ENCODE assay signal across 23 cellular contexts in the genomic region with DNA sequence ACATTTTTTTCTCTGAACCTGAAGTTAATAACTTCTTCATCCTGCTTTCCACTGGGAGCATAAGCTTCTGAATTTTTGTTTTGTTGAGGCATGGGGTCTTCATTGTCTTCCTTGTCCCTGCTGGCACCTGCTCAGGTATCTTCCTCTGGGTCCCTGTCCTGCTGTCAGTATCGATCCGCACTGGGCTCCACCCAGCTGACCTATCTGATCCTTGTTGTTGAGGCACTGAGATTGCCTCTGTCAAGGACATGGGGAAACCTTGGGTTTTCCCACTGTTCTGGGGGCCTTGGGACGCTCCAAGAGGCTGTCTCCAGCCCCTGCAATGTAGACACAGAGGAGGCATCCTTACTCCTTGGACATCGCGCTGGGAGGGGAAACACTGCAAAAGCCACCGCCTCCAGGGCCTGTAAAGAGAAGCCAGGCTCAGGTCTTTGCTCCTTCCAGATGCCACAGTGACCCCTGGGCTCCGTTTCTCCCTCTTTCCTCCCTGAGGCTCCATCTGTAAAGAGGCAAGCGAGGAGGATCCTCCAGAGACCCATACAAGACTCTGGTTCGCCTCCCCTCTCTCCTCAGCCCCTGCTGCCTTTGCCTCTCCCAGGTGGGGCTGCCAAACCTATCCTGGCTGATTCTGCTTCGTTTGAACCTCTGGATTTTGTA. TPM values are rescaled to one million over a fixed set of nuclear protein-coding genes. Genes with fewer than 3 reads are reported as not detected.
DNase-seq lines count a peak whose midpoint lies in the region; ATAC-seq, FAIRE-seq and TF ChIP-seq lines count a peak whose summit lies in the region.
"Had no signal": no experiment of that assay in that cellular context is flagged by ENCODE, and none has a peak within 500 bp of the region (broad histone marks: within the 10 kb centered on the region; RNA-seq: fewer than 3 reads in every experiment).

No MANE protein-coding gene starts in this region.

- H4K20me1 ChIP-seq in mammary epithelial cell (ENCODE audit: insufficient read depth, low read length) (no peaks in the 10 kb centered on the region), hepatocyte (ENCODE audit: insufficient read depth, poor library complexity, severe bottlenecking) (no peaks in the 10 kb centered on the region)
- H4K20me1 ChIP-seq: BLaER1 had no signal

- no peaks in the 10 kb centered on the region for H3K36me3 ChIP-seq in mammary epithelial cell (ENCODE audit: insufficient read depth, low read length)
- H3K36me3 ChIP-seq in breast epithelium = no peaks in the 10 kb centered on the region
- no peaks in the 10 kb centered on the region for H3K36me3 ChIP-seq in hepatocyte (replicated peaks; ENCODE audit: insufficient read depth, low read depth)
- H3K36me3 ChIP-seq: BLaER1 had no signal

- dilution Hi-C loops in mammary epithelial cell (cut with HindIII; ENCODE audit: low sequenced_read_pairs) = no loop called here

- H3K79me2 ChIP-seq in mammary epithelial cell (ENCODE audit: insufficient read depth, low read length) = no peaks in the 10 kb centered on the region
- no peaks in the 10 kb centered on the region for H3K79me2 ChIP-seq in hepatocyte

- no peaks in the 10 kb centered on the region for H3K9me3 ChIP-seq in mammary epithelial cell (replicated peaks; ENCODE audit: insufficient read depth, low read length)
- H3K9me3 ChIP-seq in breast epithelium = no peaks in the 10 kb centered on the region
- H3K9me3 ChIP-seq in hepatocyte (ENCODE audit: low read depth) = no peaks in the 10 kb centered on the region
- H3K9me3 ChIP-seq: BLaER1 had no signal

- TF ChIP-seq POLR2A in breast epithelium (IDR thresholded peaks at IDR 0.05) (no peak), GM12892 (IDR thresholded peaks at IDR 0.05; ENCODE audit: low read depth, low read length) (no peak)

- no peak overlapping the region for H3K9ac ChIP-seq in mammary epithelial cell (ENCODE audit: insufficient read depth, low read length)
- H3K9ac ChIP-seq: BLaER1 had no signal

- no peak overlapping the region for H3K4me2 ChIP-seq in mammary epithelial cell (ENCODE audit: insufficient read depth, low read depth, low read length)
- H3K4me2 ChIP-seq in hepatocyte = no peak overlapping the region
- H3K4me2 ChIP-seq: BLaER1 had no signal

- H3K4me3 ChIP-seq in mammary epithelial cell (replicated peaks in 1 of 3; ENCODE audit: insufficient read depth in 1 of 3, low read depth in 2 of 3, low read length in 3 of 3) (no peak overlapping the region), breast epithelium (no peak overlapping the region), hepatocyte (no peak overlapping the region)
- H3K4me3 ChIP-seq: BLaER1 had no signal

- no peak; the same call in 1 of the 2 replicates for ATAC-seq in WTC11
- no peak for ATAC-seq in GM21737 (IDR thresholded peaks at IDR 0.05; ENCODE audit: unreplicated experiment)

- FAIRE-seq in GM12892 (lab: Jason Lieb, UNC) = no peak
- FAIRE-seq: A204.1, GM19239 had no signal

- no peak overlapping the region for H3K27ac Mint-ChIP-seq in nephron progenitor cell
- H3K27ac Mint-ChIP-seq in WTC11 = no peak overlapping the region

- H3K4me3 Mint-ChIP-seq in nephron progenitor cell = peak overlapping the region; percentile 46
- H3K4me3 Mint-ChIP-seq in WTC11 = no peak overlapping the region
- H3K4me3 Mint-ChIP-seq: CD4-positive, alpha-beta memory T cell had no signal

- H3K27me3 ChIP-seq in mammary epithelial cell (ENCODE audit: insufficient read depth, low read length) (no peaks in the 10 kb centered on the region), breast epithelium (no peaks in the 10 kb centered on the region), hepatocyte (no peaks in the 10 kb centered on the region)
- H3K27me3 ChIP-seq: BLaER1 had no signal

- H3K27ac ChIP-seq in mammary epithelial cell (ENCODE audit: insufficient read depth, low read depth, low read length) (no peak overlapping the region), breast epithelium (no peak overlapping the region), hepatocyte (peak overlapping the region; percentile 18)
- H3K27ac ChIP-seq: BLaER1 had no signal

- POLR2A ChIA-PET in WTC11 (lab: Charles Lee) = no interaction called here

- peaks cover 9% of the 10 kb centered on the region for H3K4me1 ChIP-seq in mammary epithelial cell (ENCODE audit: insufficient read depth, low read length)
- no peaks in the 10 kb centered on the region for H3K4me1 ChIP-seq in breast epithelium
- peaks cover 4% of the 10 kb centered on the region for H3K4me1 ChIP-seq in hepatocyte (ENCODE audit: insufficient read depth)
- H3K4me1 ChIP-seq: BLaER1 had no signal

- H3K9me3 Mint-ChIP-seq in nephron progenitor cell (no peaks in the 10 kb centered on the region), WTC11 (no peaks in the 10 kb centered on the region)

- in situ Hi-C loops in mammary epithelial cell (cut with MboI; ENCODE audit: low sequenced_read_pairs in 2 of 2) = no loop called here

- intact Hi-C loops in mammary epithelial cell (cut with micrococcal nuclease) = no loop called here
- intact Hi-C loops in breast epithelium (cut with DNase I; ENCODE audit: low total_unique reads) = no loop called here

- H2AFZ ChIP-seq in mammary epithelial cell (ENCODE audit: low read depth, low read length) (peak overlapping the region; percentile 9), hepatocyte (no peak overlapping the region)

- no peaks in the 10 kb centered on the region for H3K36me3 Mint-ChIP-seq in nephron progenitor cell (ENCODE audit: low read depth)
- no peaks in the 10 kb centered on the region for H3K36me3 Mint-ChIP-seq in WTC11
- H3K36me3 Mint-ChIP-seq: CD4-positive, alpha-beta memory T cell had no signal

- WGBS in mammary epithelial cell (ENCODE audit: low coverage, missing lambda C conversion rate) = 75% methylated on average over 10 of the region's 10 CpGs
- WGBS in hepatocyte (ENCODE audit: low lambda C conversion rate, missing lambda C conversion rate) = 79% methylated on average over 10 of the region's 10 CpGs

- CTCF ChIA-PET in mammary epithelial cell (lab: Charles Lee; ENCODE audit: low non-redundant PET) (no interaction called here), WTC11 (lab: Charles Lee) (interaction anchor here (1.4 to 2.6 kb wide), 2 partner anchors 29 to 87 kb away, joined by 5 to 9 read pairs; no protein-coding TSS in a partner anchor)

- peaks cover 10% of the 10 kb centered on the region for H3K27me3 Mint-ChIP-seq in nephron progenitor cell (ENCODE audit: low read depth, poor library complexity)
- H3K27me3 Mint-ChIP-seq in WTC11 (ENCODE audit: low read depth) = peaks cover 7% of the 10 kb centered on the region

- no peak for TF ChIP-seq CTCF in mammary epithelial cell (conservative IDR thresholded peaks at IDR 0.05 in 1 of 2, IDR thresholded peaks at IDR 0.05 in 1 of 2; ENCODE audit: extremely low read depth in 1 of 2, insufficient read depth in 1 of 2, low read depth in 1 of 2, low read length in 2 of 2)
- TF ChIP-seq CTCF in breast epithelium (IDR thresholded peaks at IDR 0.05) = no peak
- TF ChIP-seq CTCF in hepatocyte (IDR thresholded peaks at IDR 0.05; ENCODE audit: poor library complexity) = no peak
- TF ChIP-seq CTCF in nephron progenitor cell (IDR thresholded peaks at IDR 0.05) = no peak
- TF ChIP-seq CTCF in WTC11 (IDR thresholded peaks at IDR 0.05) = no peak

- H3K4me1 Mint-ChIP-seq in nephron progenitor cell (peaks cover 32% of the 10 kb centered on the region), WTC11 (peaks cover 24% of the 10 kb centered on the region)
- H3K4me1 Mint-ChIP-seq: CD4-positive, alpha-beta memory T cell had no signal

- BruUV-seq in mammary epithelial cell (replicated peaks; lab: Mats Ljungman, UMichigan) = no TSS peak

- no peaks in the 10 kb centered on the region for H3K9me2 ChIP-seq in hepatocyte (replicated peaks; ENCODE audit: insufficient read depth)

- no peak for DNase-seq in mammary epithelial cell
- DNase-seq in breast epithelium (ENCODE audit: low spot score in 2 of 2) = no peak
- DNase-seq in hepatocyte (ENCODE audit: low spot score) = no peak
- no peak for DNase-seq in nephron progenitor cell
- no peak for DNase-seq in GM12892 (ENCODE audit: insufficient read length)
- DNase-seq in WTC11 (ENCODE audit: low spot score) = no peak
- DNase-seq in globus pallidus (ENCODE audit: low spot score) = no peak
- DNase-seq: CD4-positive, alpha-beta memory T cell; DMS153; GF-D8; GOT3; KBM-7; NCI-H187; NCI-H2107; NCI-H226; NCI-H524; NCI-H82; RPMI8226; SHP77 treated with DMSO at 0.1 percent for 48 hours had no signal

TF ChIP-seq in WTC11, 78 proteins besides CTCF, POLR2A, EP300 and RAD21 (continues in another document):
- TF ChIP-seq, protein P1, sequence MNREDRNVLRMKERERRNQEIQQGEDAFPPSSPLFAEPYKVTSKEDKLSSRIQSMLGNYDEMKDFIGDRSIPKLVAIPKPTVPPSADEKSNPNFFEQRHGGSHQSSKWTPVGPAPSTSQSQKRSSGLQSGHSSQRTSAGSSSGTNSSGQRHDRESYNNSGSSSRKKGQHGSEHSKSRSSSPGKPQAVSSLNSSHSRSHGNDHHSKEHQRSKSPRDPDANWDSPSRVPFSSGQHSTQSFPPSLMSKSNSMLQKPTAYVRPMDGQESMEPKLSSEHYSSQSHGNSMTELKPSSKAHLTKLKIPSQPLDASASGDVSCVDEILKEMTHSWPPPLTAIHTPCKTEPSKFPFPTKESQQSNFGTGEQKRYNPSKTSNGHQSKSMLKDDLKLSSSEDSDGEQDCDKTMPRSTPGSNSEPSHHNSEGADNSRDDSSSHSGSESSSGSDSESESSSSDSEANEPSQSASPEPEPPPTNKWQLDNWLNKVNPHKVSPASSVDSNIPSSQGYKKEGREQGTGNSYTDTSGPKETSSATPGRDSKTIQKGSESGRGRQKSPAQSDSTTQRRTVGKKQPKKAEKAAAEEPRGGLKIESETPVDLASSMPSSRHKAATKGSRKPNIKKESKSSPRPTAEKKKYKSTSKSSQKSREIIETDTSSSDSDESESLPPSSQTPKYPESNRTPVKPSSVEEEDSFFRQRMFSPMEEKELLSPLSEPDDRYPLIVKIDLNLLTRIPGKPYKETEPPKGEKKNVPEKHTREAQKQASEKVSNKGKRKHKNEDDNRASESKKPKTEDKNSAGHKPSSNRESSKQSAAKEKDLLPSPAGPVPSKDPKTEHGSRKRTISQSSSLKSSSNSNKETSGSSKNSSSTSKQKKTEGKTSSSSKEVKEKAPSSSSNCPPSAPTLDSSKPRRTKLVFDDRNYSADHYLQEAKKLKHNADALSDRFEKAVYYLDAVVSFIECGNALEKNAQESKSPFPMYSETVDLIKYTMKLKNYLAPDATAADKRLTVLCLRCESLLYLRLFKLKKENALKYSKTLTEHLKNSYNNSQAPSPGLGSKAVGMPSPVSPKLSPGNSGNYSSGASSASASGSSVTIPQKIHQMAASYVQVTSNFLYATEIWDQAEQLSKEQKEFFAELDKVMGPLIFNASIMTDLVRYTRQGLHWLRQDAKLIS (CRISPR knock-in tag; IDR thresholded peaks at IDR 0.05; ENCODE audit: borderline replicate concordance) = no peak
- TF ChIP-seq NR1H2 (CRISPR knock-in tag; IDR thresholded peaks at IDR 0.05) (no peak), RELA (CRISPR knock-in tag; IDR thresholded peaks at IDR 0.05; ENCODE audit: borderline replicate concordance) (no peak), CREM (CRISPR knock-in tag; IDR thresholded peaks at IDR 0.05) (no peak)

RNA-seq across cellular contexts. Expression of gene RBFOX2, which starts 8.6 kb away (rescaled TPM):
- 100 to 1,000 TPM; 126 to 137 TPM for total RNA-seq in mammary epithelial cell
- 107 TPM for polyA plus RNA-seq in mammary epithelial cell
- polyA minus RNA-seq in mammary epithelial cell = 138 TPM
- 10 to 100 TPM; 63.4 to 97.3 (median 85.5) TPM for total RNA-seq in breast epithelium
- 94.7 and 133 TPM in 2 replicates for total RNA-seq in hepatocyte
- polyA plus RNA-seq in hepatocyte = 76.7 and 84.2 TPM in 2 replicates
- 0.17 TPM for polyA plus RNA-seq in GM12892 (2012; ENCODE audit: missing spikeins)
- 102 to 107 TPM (median 103 TPM) in 3 replicates for total RNA-seq in WTC11 (2021)
